36 cellular contexts compared by ENCODE assay signal in genomic region chr18:9204659-9205058, GRCh38.
"Had no signal": no experiment of that assay in that cellular context is flagged by ENCODE, and none has a peak within 500 bp of the region (broad histone marks: within the 10 kb centered on the region; RNA-seq: fewer than 3 reads in every experiment).

No MANE protein-coding gene starts in this region.

- ATAC-seq: activated CD4-positive, alpha-beta T cell treated with anti-CD3 and anti-CD28 coated beads for 36 hours; activated CD4-positive, CD25-positive, alpha-beta regulatory T cell treated with anti-CD3 and anti-CD28 coated beads, Interleukin-2, amount 50 U/mL, for 24 hours; activated CD8-positive, alpha-beta T cell treated with anti-CD3 and anti-CD28 coated beads, Interleukin-2, amount 10 ng/mL, durations not matched to agents 7 days and 5 days; PC-3 had no signal

- H3K4me3 Mint-ChIP-seq: activated CD4-positive, alpha-beta T cell treated with anti-CD3 and anti-CD28 coated beads for 36 hours; activated CD4-positive, alpha-beta T cell treated with anti-CD3 and anti-CD28 coated beads, Interleukin-2, amount 10 ng/mL, durations not matched to agents 7 days and 5 days; activated CD8-positive, alpha-beta T cell treated with anti-CD3 and anti-CD28 coated beads, Interleukin-2, amount 10 ng/mL, durations not matched to agents 7 days and 5 days; activated naive CD4-positive, alpha-beta T cell treated with anti-CD3 and anti-CD28 coated beads, Interleukin-2, amount 50 U/mL, for 24 hours; activated naive CD8-positive, alpha-beta T cell treated with anti-CD3 and anti-CD28 coated beads, Interleukin-2, amount 10 ng/mL, durations not matched to agents 7 days and 5 days; activated T-cell treated with anti-CD3 and anti-CD28 coated beads, Interleukin-2, amount 50 U/mL, for 24 hours; T-helper 1 cell treated with Interleukin-12 subunit alpha and Interleukin-12 subunit beta and Interleukin-4 antibody, amounts not matched to agents 30 μg/mL and 1 μg/mL, for 36 hours; T-helper 2 cell treated with Interferon-gamma antibody and Interleukin-4, amounts not matched to agents 5 μg/mL and 100 μg/mL, for 36 hours had no signal

- H3K27me3 ChIP-seq: ascending aorta, cardiac muscle cell, Peyer's patch, SJSA1 had no signal

- H3K4me1 Mint-ChIP-seq: activated CD4-positive, alpha-beta T cell treated with anti-CD3 and anti-CD28 coated beads, Interleukin-2, amount 10 ng/mL, durations not matched to agents 7 days and 5 days; activated naive CD8-positive, alpha-beta T cell treated with anti-CD3 and anti-CD28 coated beads, Interleukin-2, amount 10 ng/mL, durations not matched to agents 7 days and 5 days had no signal

- H3K9me3 ChIP-seq: ascending aorta, Peyer's patch, SJSA1, SK-N-SH had no signal

- H3K4me1 ChIP-seq: ascending aorta, Peyer's patch, SJSA1 had no signal

- H3K27me3 Mint-ChIP-seq: activated CD4-positive, alpha-beta T cell treated with anti-CD3 and anti-CD28 coated beads for 36 hours; activated CD4-positive, alpha-beta T cell treated with anti-CD3 and anti-CD28 coated beads, Interleukin-2, amount 10 ng/mL, durations not matched to agents 7 days and 5 days; activated naive CD4-positive, alpha-beta T cell treated with anti-CD3 and anti-CD28 coated beads, Interleukin-2, amount 50 U/mL, for 24 hours; activated naive CD8-positive, alpha-beta T cell treated with anti-CD3 and anti-CD28 coated beads, Interleukin-2, amount 10 ng/mL, durations not matched to agents 7 days and 5 days; activated T-cell treated with anti-CD3 and anti-CD28 coated beads, Interleukin-2, amount 50 U/mL, for 24 hours had no signal

- H3K4me3 ChIP-seq: ascending aorta, cardiac muscle cell, Peyer's patch, SJSA1 had no signal

- DNase-seq: activated CD4-positive, alpha-beta T cell treated with anti-CD3 and anti-CD28 coated beads for 36 hours; activated CD4-positive, alpha-beta T cell treated with anti-CD3 and anti-CD28 coated beads, Interleukin-2, amount 10 ng/mL, durations not matched to agents 7 days and 5 days; activated CD4-positive, alpha-beta T cell treated with anti-CD3 and anti-CD28 coated beads, Interleukin-2, amount 50 U/mL, for 48 hours; activated CD8-positive, alpha-beta T cell treated with anti-CD3 and anti-CD28 coated beads, Interleukin-2, amount 10 ng/mL, durations not matched to agents 7 days and 5 days; activated gamma-delta T cell; activated naive CD4-positive, alpha-beta T cell treated with Interleukin-2 at 50 U/mL for 16 hours; activated naive CD8-positive, alpha-beta T cell treated with anti-CD3 and anti-CD28 coated beads, Interleukin-2, amount 10 ng/mL, durations not matched to agents 7 days and 5 days; activated T-cell treated with anti-CD3 and anti-CD28 coated beads, Interleukin-2, amount 50 U/mL, for 24 hours; amygdala; MM.1S; MV-4-11; NCI-H1092; NCI-H1436 treated with DMSO at 0.1 percent for 48 hours; NCI-H1694 treated with DMSO at 0.1 percent for 48 hours; NCI-H2029; NCI-H2171 treated with DMSO at 0.1 percent for 48 hours; NCI-H2227 treated with DMSO at 0.1 percent for 48 hours; NCI-H446; NCI-H510A treated with DMSO at 0.1 percent for 48 hours; NCI-H526 treated with DMSO at 0.1 percent for 48 hours; NCI-H774; NK-92 treated with Interleukin-12 subunit alpha and Interleukin-12 subunit beta, amount 100 ng/mL, for 24 hours; PC-3; Peyer's patch; RPMI8226; SHP77 treated with DMSO at 0.1 percent for 48 hours; SK-N-SH had no signal

- H3K27ac ChIP-seq: ascending aorta, cardiac muscle cell, KMS-11, Peyer's patch, SJSA1 had no signal

- H3K9me3 Mint-ChIP-seq: activated CD4-positive, alpha-beta T cell treated with anti-CD3 and anti-CD28 coated beads, Interleukin-2, amount 10 ng/mL, durations not matched to agents 7 days and 5 days; activated naive CD4-positive, alpha-beta T cell treated with anti-CD3 and anti-CD28 coated beads, Interleukin-2, amount 50 U/mL, for 24 hours; activated naive CD8-positive, alpha-beta T cell treated with anti-CD3 and anti-CD28 coated beads, Interleukin-2, amount 10 ng/mL, durations not matched to agents 7 days and 5 days; activated T-cell treated with anti-CD3 and anti-CD28 coated beads, Interleukin-2, amount 50 U/mL, for 24 hours; activated T-helper 2 cell treated with anti-CD3 and anti-CD28 coated beads, Interferon-gamma antibody, Interleukin-2, Interleukin-4, amounts not matched to agents 10 μg/mL and 5 μg/mL and 100 μg/mL, durations not matched to agents 14 hours and 24 hours and 36 hours; T-helper 1 cell treated with Interleukin-12 subunit alpha and Interleukin-12 subunit beta and Interleukin-4 antibody, amounts not matched to agents 30 μg/mL and 1 μg/mL, for 36 hours; T-helper 2 cell treated with Interferon-gamma antibody and Interleukin-4, amounts not matched to agents 5 μg/mL and 100 μg/mL, for 36 hours had no signal

- H3K27ac Mint-ChIP-seq: activated CD4-positive, alpha-beta T cell treated with anti-CD3 and anti-CD28 coated beads for 36 hours; activated CD4-positive, alpha-beta T cell treated with anti-CD3 and anti-CD28 coated beads, Interleukin-2, amount 10 ng/mL, durations not matched to agents 7 days and 5 days; activated CD8-positive, alpha-beta T cell treated with anti-CD3 and anti-CD28 coated beads, Interleukin-2, amount 10 ng/mL, durations not matched to agents 7 days and 5 days; activated naive CD4-positive, alpha-beta T cell treated with anti-CD3 and anti-CD28 coated beads, Interleukin-2, amount 50 U/mL, for 24 hours; activated naive CD8-positive, alpha-beta T cell treated with anti-CD3 and anti-CD28 coated beads, Interleukin-2, amount 10 ng/mL, durations not matched to agents 7 days and 5 days; activated T-cell treated with anti-CD3 and anti-CD28 coated beads, Interleukin-2, amount 50 U/mL, for 24 hours; activated T-helper 2 cell treated with anti-CD3 and anti-CD28 coated beads, Interferon-gamma antibody, Interleukin-2, Interleukin-4, amounts not matched to agents 10 μg/mL and 5 μg/mL and 100 μg/mL, durations not matched to agents 14 hours and 24 hours and 36 hours; T-helper 1 cell treated with Interleukin-12 subunit alpha and Interleukin-12 subunit beta and Interleukin-4 antibody, amounts not matched to agents 30 μg/mL and 1 μg/mL, for 36 hours; T-helper 2 cell treated with Interferon-gamma antibody and Interleukin-4, amounts not matched to agents 5 μg/mL and 100 μg/mL, for 36 hours had no signal
